In the genomic region with DNA sequence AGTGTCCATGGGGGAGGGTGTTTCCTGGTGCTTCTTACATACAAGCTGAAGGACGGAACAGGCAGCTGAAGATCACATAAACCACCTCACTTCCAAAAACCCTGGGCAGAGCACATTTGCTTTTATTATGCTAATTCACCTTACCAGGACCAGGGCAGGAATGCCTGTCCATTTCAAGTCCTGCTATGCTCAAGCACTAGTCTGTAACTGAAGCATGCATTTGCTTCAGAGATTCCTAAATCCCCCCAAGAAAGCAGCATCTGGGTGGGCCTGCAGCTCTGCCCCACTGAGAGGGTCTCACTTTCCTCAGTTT, we compare ENCODE assay signal across 16 cellular contexts. TPM values are rescaled to one million over a fixed set of nuclear protein-coding genes. Genes with fewer than 3 reads are reported as not detected.
DNase-seq lines count a peak whose midpoint lies in the region; ATAC-seq and TF ChIP-seq lines count a peak whose summit lies in the region.
"Had no signal": no experiment of that assay in that cellular context is flagged by ENCODE, and none has a peak within 500 bp of the region (broad histone marks: within the 10 kb centered on the region; RNA-seq: fewer than 3 reads in every experiment).

No MANE protein-coding gene starts in this region.

- no peak overlapping the region for H4K91ac ChIP-seq in H9 (ENCODE audit: insufficient read length, low read depth, low read length)
- H4K91ac ChIP-seq in mesenchymal stem cell (ENCODE audit: low read length) = peak overlapping the region; percentile 35

- CTCF ChIA-PET in activated CD8-positive, alpha-beta memory T cell treated with anti-CD3 and anti-CD28 coated beads, Interleukin-2, amount 10 ng/mL, durations not matched to agents 7 days and 5 days (lab: Charles Lee) = interaction anchor here (0.6 to 6.1 kb wide), 4 partner anchors 8 to 132 kb away, joined by 3 to 51 read pairs (median 8); partner anchors contain the start of gene NACC2
- CTCF ChIA-PET in WTC11 (lab: Charles Lee) = interaction anchor here (0.7 to 1.9 kb wide), 5 partner anchors 9 to 235 kb away, joined by 3 to 11 read pairs (median 4); partner anchors contain the start of gene NACC2
- CTCF ChIA-PET in PC-9 (lab: Charles Lee) = interaction anchor here (0.5 kb wide), 1 partner anchor 98 kb away, joined by 5 read pairs; no protein-coding TSS in a partner anchor

- H3K4me1 ChIP-seq in H9 (ENCODE audit: insufficient read depth, low read length) (peaks cover 6% of the 10 kb centered on the region; the same call in 1 of the 2 replicates), mesenchymal stem cell (ENCODE audit: control insufficient read depth, insufficient read depth, low read depth, low read length) (peaks cover 46% of the 10 kb centered on the region), PC-9 (replicated peaks; ENCODE audit: insufficient read depth) (no peaks in the 10 kb centered on the region; the same call in 1 of the 2 replicates)

- no CpG with 5 or more reads among the region's 1 CpG for WGBS in H9 (ENCODE audit: extremely low coverage, insufficient read length, low lambda C conversion rate)
- WGBS in mesenchymal stem cell = 100% methylated on average over 1 of the region's 1 CpG

- H3K79me1 ChIP-seq in H9 (ENCODE audit: insufficient read depth, low read depth, low read length, poor library complexity, severe bottlenecking) = no peaks in the 10 kb centered on the region
- no peaks in the 10 kb centered on the region for H3K79me1 ChIP-seq in mesenchymal stem cell (replicated peaks; ENCODE audit: low read length, poor library complexity, severe bottlenecking)

- H3K9me3 ChIP-seq in H9 (ENCODE audit: control insufficient read depth, low read depth, low read length) (no peaks in the 10 kb centered on the region), mesenchymal stem cell (ENCODE audit: control insufficient read depth, low read length) (no peaks in the 10 kb centered on the region), PC-9 (ENCODE audit: insufficient read depth, low read depth) (no peaks in the 10 kb centered on the region)

- H4K8ac ChIP-seq in H9 (replicated peaks; ENCODE audit: insufficient read length, low read depth, low read length) = no peak overlapping the region
- H4K8ac ChIP-seq in mesenchymal stem cell (ENCODE audit: low read length) = no peak overlapping the region

- no peaks in the 10 kb centered on the region for H4K20me1 ChIP-seq in H9 (ENCODE audit: control insufficient read depth, insufficient read depth, insufficient read length)
- H4K20me1 ChIP-seq in PC-9 (ENCODE audit: insufficient read depth) = no peaks in the 10 kb centered on the region

- H2AK5ac ChIP-seq in H9 (ENCODE audit: insufficient read length, low read length) (no peak overlapping the region), mesenchymal stem cell (ENCODE audit: low read length, severe bottlenecking) (no peak overlapping the region)

- H3K9me2 ChIP-seq in PC-9 (ENCODE audit: insufficient read depth) = no peaks in the 10 kb centered on the region

- H2AFZ ChIP-seq in H9 (ENCODE audit: low read length) (no peak overlapping the region), mesenchymal stem cell (ENCODE audit: low read depth, low read length) (no peak overlapping the region), PC-9 (no peak overlapping the region)

- no peaks in the 10 kb centered on the region for H3K23me2 ChIP-seq in H9 (ENCODE audit: insufficient read length, low read depth, low read length, poor library complexity, severe bottlenecking)

- H3K4me3 ChIP-seq in mesenchymal stem cell (ENCODE audit: insufficient read depth in 1 of 2, low read depth in 1 of 2, low read length in 2 of 2) = no peak overlapping the region
- no peak overlapping the region for H3K4me3 ChIP-seq in PC-9

- peaks cover 2% of the 10 kb centered on the region for H3K36me3 Mint-ChIP-seq in activated CD8-positive, alpha-beta memory T cell treated with anti-CD3 and anti-CD28 coated beads, Interleukin-2, amount 10 ng/mL, durations not matched to agents 7 days and 5 days
- H3K36me3 Mint-ChIP-seq in H9 (ENCODE audit: insufficient read depth in 1 of 3, low read depth in 3 of 3) (no peaks in the 10 kb centered on the region; a peak in 1 of 7 replicates), WTC11 (no peaks in the 10 kb centered on the region)
- H3K36me3 Mint-ChIP-seq: CD4-positive, alpha-beta memory T cell had no signal

- no peak overlapping the region for H3K56ac ChIP-seq in H9 (ENCODE audit: insufficient read length, low read depth, low read length)

- BruUV-seq in PC-9 (replicated peaks; lab: Mats Ljungman, UMichigan) = no TSS peak

- no peaks in the 10 kb centered on the region for H3F3A ChIP-seq in PC-9 (ENCODE audit: insufficient read depth, low read depth)

- H2BK120ac ChIP-seq in H9 (ENCODE audit: low read depth, low read length, poor library complexity, severe bottlenecking) (no peak overlapping the region), mesenchymal stem cell (ENCODE audit: low read depth, low read length) (no peak overlapping the region)

- no peaks in the 10 kb centered on the region for H3K27me3 Mint-ChIP-seq in activated CD8-positive, alpha-beta memory T cell treated with anti-CD3 and anti-CD28 coated beads, Interleukin-2, amount 10 ng/mL, durations not matched to agents 7 days and 5 days
- no peaks in the 10 kb centered on the region; the same call in 1 of the 2 replicates for H3K27me3 Mint-ChIP-seq in H9 (ENCODE audit: low read depth)
- no peaks in the 10 kb centered on the region; the same call in 1 of the 2 replicates for H3K27me3 Mint-ChIP-seq in WTC11 (ENCODE audit: low read depth)
- H3K27me3 Mint-ChIP-seq: CD4-positive, alpha-beta memory T cell had no signal

- TF ChIP-seq CTCF in H9 (conservative IDR thresholded peaks at IDR 0.05) = no peak
- no peak for TF ChIP-seq CTCF in WTC11 (IDR thresholded peaks at IDR 0.05)
- no peak for TF ChIP-seq CTCF in PC-9 (conservative IDR thresholded peaks at IDR 0.05)

- no peak overlapping the region for H3T11ph ChIP-seq in H9 (ENCODE audit: low read length)

- H3K14ac ChIP-seq in H9 (ENCODE audit: insufficient read depth, low read length) (no peak overlapping the region), mesenchymal stem cell (ENCODE audit: low read length in 2 of 2) (no peak overlapping the region)

- peaks cover 36% of the 10 kb centered on the region for H3K4me1 Mint-ChIP-seq in activated CD8-positive, alpha-beta memory T cell treated with anti-CD3 and anti-CD28 coated beads, Interleukin-2, amount 10 ng/mL, durations not matched to agents 7 days and 5 days
- peaks cover 48 to 57% of the 10 kb centered on the region in 2 experiments for H3K4me1 Mint-ChIP-seq in H9
- peaks cover 59% of the 10 kb centered on the region for H3K4me1 Mint-ChIP-seq in WTC11

- H2BK15ac ChIP-seq in H9 (ENCODE audit: low read depth, low read length) (no peak overlapping the region), mesenchymal stem cell (ENCODE audit: low read depth, poor library complexity, severe bottlenecking) (no peak overlapping the region)

- H3K27ac Mint-ChIP-seq in activated CD8-positive, alpha-beta memory T cell treated with anti-CD3 and anti-CD28 coated beads, Interleukin-2, amount 10 ng/mL, durations not matched to agents 7 days and 5 days = peak overlapping the region; percentile 47
- H3K27ac Mint-ChIP-seq in H9 (peak overlapping the region in 2 of 3 experiments; percentile 63 to 85; a peak in 2 of 7 replicates), WTC11 (no peak overlapping the region)
- H3K27ac Mint-ChIP-seq: CD4-positive, alpha-beta memory T cell; HFFc6 had no signal

- H3K79me2 ChIP-seq in H9 (ENCODE audit: insufficient read depth, low read length) (no peaks in the 10 kb centered on the region), PC-9 (ENCODE audit: low read depth) (no peaks in the 10 kb centered on the region)

- no peaks in the 10 kb centered on the region for H3K36me3 ChIP-seq in mesenchymal stem cell (ENCODE audit: control insufficient read depth in 1 of 2, insufficient read depth in 2 of 2, low read depth in 1 of 2, low read length in 2 of 2)
- no peaks in the 10 kb centered on the region for H3K36me3 ChIP-seq in PC-9 (ENCODE audit: low read depth)

- H3K9ac ChIP-seq in H9 (ENCODE audit: extremely low read depth, insufficient read length, low read length) (no peak overlapping the region), mesenchymal stem cell (ENCODE audit: low read length) (no peak overlapping the region)

- H3K27me3 ChIP-seq in H9 (ENCODE audit: insufficient read depth, low read length) (no peaks in the 10 kb centered on the region), mesenchymal stem cell (ENCODE audit: control insufficient read depth in 1 of 2, insufficient read depth in 1 of 2, low read length in 2 of 2) (peaks cover 6 to 34% of the 10 kb centered on the region in 2 experiments), PC-9 (ENCODE audit: insufficient read depth, low read depth) (peaks cover 23% of the 10 kb centered on the region; the same call in 1 of the 2 replicates)

- no peak for DNase-seq in activated CD8-positive, alpha-beta memory T cell treated with anti-CD3 and anti-CD28 coated beads, Interleukin-2, amount 10 ng/mL, durations not matched to agents 7 days and 5 days
- DNase-seq in activated CD8-positive, alpha-beta memory T cell treated with anti-CD3 and anti-CD28 coated beads, Interleukin-2, amount 50 U/mL, for 4 hours = no peak
- no peak for DNase-seq in H9
- no peak for DNase-seq in WTC11 (ENCODE audit: low spot score)
- no peak for DNase-seq in mesenchymal stem cell
- no peak for DNase-seq in PC-9
- DNase-seq in nucleus accumbens (lab: John Stamatoyannopoulos, UW) = no peak
- no peak for DNase-seq in activated CD4-positive, alpha-beta T cell treated with anti-CD3 and anti-CD28 coated beads for 4 hours
- DNase-seq: ACHN; CD4-positive, alpha-beta memory T cell; DND-41; GDM1; HFFc6; IMR-90; KBM-7 had no signal

- H3K18ac ChIP-seq in H9 (ENCODE audit: insufficient read length, low read depth, low read length) = no peak overlapping the region
- no peak overlapping the region for H3K18ac ChIP-seq in mesenchymal stem cell (ENCODE audit: low read depth in 1 of 2, low read length in 2 of 2)

- H3K9me3 Mint-ChIP-seq in activated CD8-positive, alpha-beta memory T cell treated with anti-CD3 and anti-CD28 coated beads, Interleukin-2, amount 10 ng/mL, durations not matched to agents 7 days and 5 days (ENCODE audit: low read depth) = no peaks in the 10 kb centered on the region
- H3K9me3 Mint-ChIP-seq in H9 = no peaks in the 10 kb centered on the region
- no peaks in the 10 kb centered on the region for H3K9me3 Mint-ChIP-seq in WTC11
- H3K9me3 Mint-ChIP-seq: CD4-positive, alpha-beta memory T cell; HFFc6 had no signal

- POLR2A ChIA-PET in WTC11 (lab: Charles Lee) (interaction anchor here (0.6 kb wide), 1 partner anchor 9 kb away, joined by 3 read pairs; the partner anchor contains the start of gene NACC2), PC-9 (lab: Charles Lee; ENCODE audit: unreplicated experiment) (no interaction called here)

- H3K4me2 ChIP-seq in H9 (ENCODE audit: insufficient read depth, insufficient read length, low read length) = peak overlapping the region; percentile 15
- no peak overlapping the region for H3K4me2 ChIP-seq in mesenchymal stem cell (ENCODE audit: low read length, poor library complexity, severe bottlenecking)
- no peak overlapping the region for H3K4me2 ChIP-seq in PC-9

- H4K5ac ChIP-seq in H9 (ENCODE audit: insufficient read length, low read depth, low read length) = no peak overlapping the region

- no peak for ATAC-seq in activated CD8-positive, alpha-beta memory T cell treated with anti-CD3 and anti-CD28 coated beads, Interleukin-2, amount 10 ng/mL, durations not matched to agents 7 days and 5 days
- peak; percentile 3 for ATAC-seq in WTC11

- H3K4me3 Mint-ChIP-seq in activated CD8-positive, alpha-beta memory T cell treated with anti-CD3 and anti-CD28 coated beads, Interleukin-2, amount 10 ng/mL, durations not matched to agents 7 days and 5 days = no peak overlapping the region
- H3K4me3 Mint-ChIP-seq in H9 (peak overlapping the region in 1 of 2 experiments; percentile 64; a peak in 1 of 5 replicates), WTC11 (no peak overlapping the region)
- H3K4me3 Mint-ChIP-seq: CD4-positive, alpha-beta memory T cell; HFFc6 had no signal

- H3K4ac ChIP-seq in H9 (ENCODE audit: low read depth, low read length) (no peak overlapping the region), mesenchymal stem cell (ENCODE audit: low read depth in 1 of 2, low read length in 2 of 2) (no peak overlapping the region)

- H2BK12ac ChIP-seq in H9 (ENCODE audit: insufficient read length, low read depth, low read length) (no peak overlapping the region), mesenchymal stem cell (ENCODE audit: low read length in 2 of 2) (no peak overlapping the region)

- intact Hi-C loops in PC-9 (cut with micrococcal nuclease; ENCODE audit: unreplicated experiment) = no loop called here

- H2BK20ac ChIP-seq in H9 (ENCODE audit: low read depth, low read length, poor library complexity, severe bottlenecking) = no peak overlapping the region

- H3K23ac ChIP-seq in H9 (ENCODE audit: insufficient read length, low read depth, low read length) (no peak overlapping the region), mesenchymal stem cell (ENCODE audit: low read length in 2 of 2) (peak overlapping the region in 1 of 2 experiments; percentile 37)

- H3K27ac ChIP-seq in H9 (ENCODE audit: insufficient read length, low read depth, low read length) = no peak overlapping the region
- H3K27ac ChIP-seq in mesenchymal stem cell (ENCODE audit: low read length, poor library complexity, severe bottlenecking) = no peak overlapping the region
- no peak overlapping the region for H3K27ac ChIP-seq in PC-9
- H3K27ac ChIP-seq: C4-2B had no signal

- no peak overlapping the region for H2BK5ac ChIP-seq in H9 (ENCODE audit: insufficient read length, low read length)
- no peak overlapping the region for H2BK5ac ChIP-seq in mesenchymal stem cell (ENCODE audit: low read depth, low read length, poor library complexity, severe bottlenecking)

RNA-seq across cellular contexts. Expression of gene NACC2, which starts 9.4 kb away (rescaled TPM):
- 1 to 10 TPM; 6.3 to 9.7 TPM for total RNA-seq in activated CD8-positive, alpha-beta memory T cell treated with anti-CD3 and anti-CD28 coated beads, Interleukin-2, amount 10 ng/mL, durations not matched to agents 7 days and 5 days
- 11.5 TPM in 2 replicates for total RNA-seq in H9 (2021)
- total RNA-seq in WTC11 (2021) = 14.1 to 17.1 TPM (median 14.5 TPM) in 3 replicates
- polyA plus RNA-seq in mesenchymal stem cell (2013, experiment 1 of 2) = 25.9 TPM
- polyA plus RNA-seq in mesenchymal stem cell (2013, experiment 2 of 2) = 26.0 TPM
- 22.4 and 23.8 TPM in 2 replicates for total RNA-seq in PC-9 (2021)

RNA-seq across cellular contexts. Expression of gene TMEM250, which starts 14.2 kb away (rescaled TPM):
- total RNA-seq in activated CD8-positive, alpha-beta memory T cell treated with anti-CD3 and anti-CD28 coated beads, Interleukin-2, amount 10 ng/mL, durations not matched to agents 7 days and 5 days = 10 to 100 TPM; 42.5 to 44.5 TPM
- total RNA-seq in H9 (2021) (48.1 and 48.3 TPM in 2 replicates), WTC11 (2021) (39.4 to 41.0 TPM (median 39.5 TPM) in 3 replicates), PC-9 (2021) (73.8 and 75.3 TPM in 2 replicates)
- 18.1 TPM for polyA plus RNA-seq in mesenchymal stem cell (2013, experiment 1 of 2)
- polyA plus RNA-seq in mesenchymal stem cell (2013, experiment 2 of 2) = 17.5 TPM
